ENCODE assay signal across 15 cellular contexts in genomic region chr7:77002104-77002503, GRCh38. TPM values are rescaled to one million over a fixed set of nuclear protein-coding genes. Genes with fewer than 3 reads are reported as not detected.
"Had no signal": no experiment of that assay in that cellular context is flagged by ENCODE, and none has a peak within 500 bp of the region (broad histone marks: within the 10 kb centered on the region; RNA-seq: fewer than 3 reads in every experiment).

No MANE protein-coding gene starts in this region.

RNA-seq across cellular contexts. Expression of gene SPDYE17, which starts 30.1 kb away (rescaled TPM):
- total RNA-seq: activated CD8-positive, alpha-beta memory T cell treated with anti-CD3 and anti-CD28 coated beads for 36 hours; activated T-cell treated with anti-CD3 and anti-CD28 coated beads, Interleukin-2, amount 50 U/mL, for 4 hours; activated T-helper 17 cell treated with anti-CD3 and anti-CD28 coated beads, Interleukin-2, amount 50 U/mL, for 72 hours; astrocyte; endodermal cell; esophagus mucosa; foreskin keratinocyte; heart left ventricle; liver; naive thymus-derived CD4-positive, alpha-beta T cell; right cardiac atrium; temporal lobe; tibial nerve; uterus had no signal
- polyA plus RNA-seq: foreskin keratinocyte; heart left ventricle; liver; naive thymus-derived CD4-positive, alpha-beta T cell; neural cell; right cardiac atrium had no signal
